Comparison of ENCODE assay signal across 8 cellular contexts in genomic region chr9:91036826-91037510, GRCh38.
DNase-seq lines count a peak whose midpoint lies in the region; ATAC-seq and TF ChIP-seq lines count a peak whose summit lies in the region.

No MANE protein-coding gene starts in this region.

- ATAC-seq in gastroesophageal sphincter (peak; percentile 93), omental fat pad (ENCODE audit: low FRiP score) (peak; percentile 72), GM21529 (IDR thresholded peaks at IDR 0.05; ENCODE audit: unreplicated experiment) (no peak)

- DNase-seq in DMS53 (lab: John Stamatoyannopoulos, UW), result peak; percentile 94
- DNase-seq in LHCN-M2 (ENCODE audit: low read depth), result peak; percentile 67
- peak; percentile 41 for DNase-seq in RWPE1 (ENCODE audit: low spot score)
- peak; percentile 18 for DNase-seq in activated gamma-delta T cell (lab: John Stamatoyannopoulos, UW)
- DNase-seq in omental fat pad (ENCODE audit: low spot score), result peak; percentile 50
- peak; percentile 70 for DNase-seq in stromal cell of bone marrow (ENCODE audit: low read depth)

- no peak overlapping the region for H3K4me3 ChIP-seq in gastroesophageal sphincter

- peak overlapping the region; percentile 66 for H3K27ac ChIP-seq in RWPE1
- peak overlapping the region in 3 of 4 donors; percentile 46 to 72 (median 70) for H3K27ac ChIP-seq in gastroesophageal sphincter

- TF ChIP-seq CTCF in RWPE1 (conservative IDR thresholded peaks at IDR 0.05; ENCODE audit: low read depth) (no peak; the same call in 1 of the 2 replicates), gastroesophageal sphincter (IDR thresholded peaks at IDR 0.05) (peak in 3 of 4 experiments; percentile 67 to 79 (median 70)), omental fat pad (IDR thresholded peaks at IDR 0.05) (peak in 1 of 3 donors; percentile 32)

- WGBS in gastroesophageal sphincter (ENCODE audit: low coverage in 1 of 2), 2 donors, result 0 to 43% methylated on average over 3 to 8 of the region's 32 CpGs

- no peak for TF ChIP-seq EP300 in gastroesophageal sphincter (IDR thresholded peaks at IDR 0.05)

- H3K36me3 ChIP-seq in gastroesophageal sphincter, result no peaks in the 10 kb centered on the region

- H3K4me1 ChIP-seq in gastroesophageal sphincter, result peaks cover 8 to 25% (median 15%) of the 10 kb centered on the region in 3 donors

- CTCF ChIA-PET in RWPE1 (lab: Yijun Ruan, JAX), result interaction anchor here (0.7 kb wide), 1 partner anchor 94 kb away, joined by 3 read pairs; no protein-coding TSS in a partner anchor

- POLR2A ChIA-PET in RWPE1 (lab: Yijun Ruan, JAX; ENCODE audit: low non-redundant PET), result no interaction called here

- no peak for TF ChIP-seq POLR2A in gastroesophageal sphincter (IDR thresholded peaks at IDR 0.05)

- H3K27me3 ChIP-seq in gastroesophageal sphincter, result peaks cover 2% of the 10 kb centered on the region

- no peaks in the 10 kb centered on the region for H3K9me3 ChIP-seq in gastroesophageal sphincter

Comparison
In these comparisons a context has a peak if more than half of its experiments do, and no peak if none do; other contexts are left out.
1. DNase-seq: peak in every context shown above with its lines; median percentile 94 in DMS53; 70 in stromal cell of bone marrow; 67 in LHCN-M2; 50 in omental fat pad; 41 in RWPE1; 18 in activated gamma-delta T cell.